18 cellular contexts compared by ENCODE assay signal in genomic region chr18:5951515-5952081, GRCh38. TPM values are rescaled to one million over a fixed set of nuclear protein-coding genes. Genes with fewer than 3 reads are reported as not detected.
"Had no signal": no experiment of that assay in that cellular context is flagged by ENCODE, and none has a peak within 500 bp of the region (broad histone marks: within the 10 kb centered on the region; RNA-seq: fewer than 3 reads in every experiment).

No MANE protein-coding gene starts in this region.

- DNase-seq: activated CD4-positive, alpha-beta T cell treated with anti-CD3 and anti-CD28 coated beads for 4 hours; activated CD8-positive, alpha-beta memory T cell treated with anti-CD3 and anti-CD28 coated beads, Interleukin-2, amount 50 U/mL, for 48 hours; activated CD8-positive, alpha-beta T cell treated with anti-CD3 and anti-CD28 coated beads, Interleukin-2, amount 10 ng/mL, durations not matched to agents 7 days and 5 days; activated naive CD4-positive, alpha-beta T cell treated with Interleukin-2 at 50 U/mL for 16 hours; activated naive CD8-positive, alpha-beta T cell treated with anti-CD3 and anti-CD28 coated beads, Interleukin-2, amount 50 U/mL, for 24 hours; foreskin melanocyte; heart left ventricle; left lung; mesendoderm; ovary; stimulated activated CD4-positive, alpha-beta T cell treated with anti-CD3 and anti-CD28 coated beads, Interleukin-15, amount 100 ng/mL, for 24 hours; stimulated activated CD4-positive, alpha-beta T cell treated with anti-CD3 and anti-CD28 coated beads, Interleukin-4, amount 100 ng/mL, for 24 hours; stimulated activated naive CD8-positive, alpha-beta T cell treated with anti-CD3 and anti-CD28 coated beads, Interleukin-15, amount 100 ng/mL, for 72 hours; T1000 had no signal

- H3K9me3 ChIP-seq: ascending aorta, heart left ventricle, left lung, ovary, thoracic aorta had no signal

- H3K4me3 ChIP-seq: ascending aorta, heart left ventricle, left lung, ovary, thoracic aorta had no signal

- H3K4me1 Mint-ChIP-seq: activated naive CD8-positive, alpha-beta T cell treated with anti-CD3 and anti-CD28 coated beads, Interleukin-2, amount 50 U/mL, for 24 hours; stimulated activated naive CD8-positive, alpha-beta T cell treated with anti-CD3 and anti-CD28 coated beads, Interleukin-15, amount 100 ng/mL, for 72 hours had no signal

- H3K4me3 Mint-ChIP-seq: activated CD8-positive, alpha-beta T cell treated with anti-CD3 and anti-CD28 coated beads, Interleukin-2, amount 10 ng/mL, durations not matched to agents 7 days and 5 days; activated naive CD8-positive, alpha-beta T cell treated with anti-CD3 and anti-CD28 coated beads, Interleukin-2, amount 50 U/mL, for 24 hours; neural crest cell; stimulated activated naive CD8-positive, alpha-beta T cell treated with anti-CD3 and anti-CD28 coated beads, Interleukin-15, amount 100 ng/mL, for 72 hours had no signal

- H3K27ac ChIP-seq: ascending aorta, heart left ventricle, left lung, ovary, thoracic aorta, VCaP had no signal

- H3K36me3 ChIP-seq: ascending aorta, heart left ventricle, left lung, ovary, thoracic aorta had no signal

- ATAC-seq: activated CD8-positive, alpha-beta T cell treated with anti-CD3 and anti-CD28 coated beads, Interleukin-2, amount 10 ng/mL, durations not matched to agents 7 days and 5 days; activated naive CD8-positive, alpha-beta T cell treated with anti-CD3 and anti-CD28 coated beads, Interleukin-2, amount 50 U/mL, for 24 hours; heart left ventricle; left lung; stimulated activated naive CD8-positive, alpha-beta T cell treated with anti-CD3 and anti-CD28 coated beads, Interleukin-15, amount 100 ng/mL, for 72 hours had no signal

- H3K27me3 Mint-ChIP-seq: activated naive CD8-positive, alpha-beta T cell treated with anti-CD3 and anti-CD28 coated beads, Interleukin-2, amount 50 U/mL, for 24 hours had no signal

- H3K27ac Mint-ChIP-seq: activated CD8-positive, alpha-beta T cell treated with anti-CD3 and anti-CD28 coated beads, Interleukin-2, amount 10 ng/mL, durations not matched to agents 7 days and 5 days; activated naive CD8-positive, alpha-beta T cell treated with anti-CD3 and anti-CD28 coated beads, Interleukin-2, amount 50 U/mL, for 24 hours; stimulated activated naive CD8-positive, alpha-beta T cell treated with anti-CD3 and anti-CD28 coated beads, Interleukin-15, amount 100 ng/mL, for 72 hours had no signal

- H3K9me3 Mint-ChIP-seq: activated naive CD8-positive, alpha-beta T cell treated with anti-CD3 and anti-CD28 coated beads, Interleukin-2, amount 50 U/mL, for 24 hours; neural crest cell; stimulated activated naive CD8-positive, alpha-beta T cell treated with anti-CD3 and anti-CD28 coated beads, Interleukin-15, amount 100 ng/mL, for 72 hours had no signal

- H3K27me3 ChIP-seq: ascending aorta, heart left ventricle, left lung, ovary had no signal

- H3K4me1 ChIP-seq: ascending aorta, left lung had no signal

RNA-seq across cellular contexts. Expression of gene TMEM200C, which starts 56.3 kb away (rescaled TPM):
- total RNA-seq: activated CD8-positive, alpha-beta T cell treated with anti-CD3 and anti-CD28 coated beads, Interleukin-2, amount 10 ng/mL, durations not matched to agents 7 days and 5 days; thoracic aorta had no signal
